1 cellular context compared by ENCODE assay signal in the genomic region with DNA sequence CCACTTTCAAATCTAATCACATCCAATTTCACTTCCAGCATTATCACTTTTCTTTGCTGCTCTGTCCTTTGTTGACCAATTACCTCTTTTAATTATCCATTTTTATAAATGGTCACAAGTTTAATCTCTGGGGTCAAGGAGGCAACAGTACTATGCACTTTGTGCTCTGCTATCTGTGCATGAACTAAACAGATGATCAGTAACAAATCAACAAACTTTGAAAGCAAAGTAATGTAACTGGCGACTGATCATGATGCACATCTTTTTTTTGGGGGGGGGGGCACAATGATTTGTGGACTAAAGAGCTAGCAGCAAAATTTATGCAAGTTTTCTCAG.
TF ChIP-seq lines count a peak whose summit lies in the region.

No MANE protein-coding gene starts in this region.

TF ChIP-seq in GM12878, 131 proteins besides CTCF, POLR2A, EP300 and RAD21:
- no peak for TF ChIP-seq NKRF (conservative IDR thresholded peaks at IDR 0.05)
